In the genomic region with DNA sequence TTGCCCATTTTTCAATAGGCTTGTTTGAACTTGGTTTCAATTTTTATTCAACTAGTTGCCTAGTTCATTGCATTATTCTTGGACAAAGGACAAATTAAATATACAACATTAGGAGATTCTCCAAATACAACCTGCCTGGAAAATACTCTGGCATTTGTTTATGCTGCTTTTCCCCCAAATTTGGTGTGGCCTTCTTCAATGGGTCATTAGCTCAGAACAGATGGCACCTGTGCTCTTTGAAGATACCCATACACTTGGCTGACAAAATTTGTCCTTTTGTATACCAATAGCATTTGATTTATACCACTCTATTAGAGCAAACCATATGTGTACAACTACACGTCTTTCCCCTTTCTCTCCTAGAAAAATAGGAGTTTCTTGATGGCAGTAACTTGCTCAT, we compare ENCODE assay signal across 2 cellular contexts.
TF ChIP-seq lines count a peak whose summit lies in the region.

No MANE protein-coding gene starts in this region.

TF ChIP-seq in GM23338, 12 proteins besides CTCF, POLR2A, EP300 and RAD21 (continues in another document):
- TF ChIP-seq ZNF462 (CRISPR knock-in tag; IDR thresholded peaks at IDR 0.05) (no peak), NANOG (IDR thresholded peaks at IDR 0.05; ENCODE audit: borderline replicate concordance) (no peak), ZNF331 (CRISPR knock-in tag; IDR thresholded peaks at IDR 0.05; ENCODE audit: low read depth) (no peak), EZH2phosphoT487 (IDR thresholded peaks at IDR 0.05; ENCODE audit: unreplicated experiment) (no peak), ETS1 (IDR thresholded peaks at IDR 0.05) (no peak), POLR2AphosphoS5 (IDR thresholded peaks at IDR 0.05; ENCODE audit: low read depth) (no peak), ZNF114 (CRISPR knock-in tag; IDR thresholded peaks at IDR 0.05) (no peak), CREB1 (CRISPR knock-in tag; IDR thresholded peaks at IDR 0.05; ENCODE audit: low read depth) (no peak), STAT1 (IDR thresholded peaks at IDR 0.05; ENCODE audit: unreplicated experiment) (no peak), EZH2 (IDR thresholded peaks at IDR 0.05; ENCODE audit: low read depth, unreplicated experiment) (no peak), JUNB (IDR thresholded peaks at IDR 0.05; ENCODE audit: unreplicated experiment) (no peak)

TF ChIP-seq in GM12891, 5 proteins besides CTCF, POLR2A, EP300 and RAD21:
- TF ChIP-seq POU2F2 (IDR thresholded peaks at IDR 0.05; ENCODE audit: low read depth, low read length) (no peak), TAF1 (IDR thresholded peaks at IDR 0.05; ENCODE audit: low read depth, low read length) (no peak), PAX5 (IDR thresholded peaks at IDR 0.05; ENCODE audit: insufficient read depth, low read length, severe bottlenecking) (no peak), POLR2AphosphoS5 (IDR thresholded peaks at IDR 0.05; ENCODE audit: low read depth, low read length) (no peak), SPI1 (IDR thresholded peaks at IDR 0.05; ENCODE audit: low read depth, low read length) (no peak)
TF ChIP-seq in GM12891: peak in this region for 0.
